In the genomic region with DNA sequence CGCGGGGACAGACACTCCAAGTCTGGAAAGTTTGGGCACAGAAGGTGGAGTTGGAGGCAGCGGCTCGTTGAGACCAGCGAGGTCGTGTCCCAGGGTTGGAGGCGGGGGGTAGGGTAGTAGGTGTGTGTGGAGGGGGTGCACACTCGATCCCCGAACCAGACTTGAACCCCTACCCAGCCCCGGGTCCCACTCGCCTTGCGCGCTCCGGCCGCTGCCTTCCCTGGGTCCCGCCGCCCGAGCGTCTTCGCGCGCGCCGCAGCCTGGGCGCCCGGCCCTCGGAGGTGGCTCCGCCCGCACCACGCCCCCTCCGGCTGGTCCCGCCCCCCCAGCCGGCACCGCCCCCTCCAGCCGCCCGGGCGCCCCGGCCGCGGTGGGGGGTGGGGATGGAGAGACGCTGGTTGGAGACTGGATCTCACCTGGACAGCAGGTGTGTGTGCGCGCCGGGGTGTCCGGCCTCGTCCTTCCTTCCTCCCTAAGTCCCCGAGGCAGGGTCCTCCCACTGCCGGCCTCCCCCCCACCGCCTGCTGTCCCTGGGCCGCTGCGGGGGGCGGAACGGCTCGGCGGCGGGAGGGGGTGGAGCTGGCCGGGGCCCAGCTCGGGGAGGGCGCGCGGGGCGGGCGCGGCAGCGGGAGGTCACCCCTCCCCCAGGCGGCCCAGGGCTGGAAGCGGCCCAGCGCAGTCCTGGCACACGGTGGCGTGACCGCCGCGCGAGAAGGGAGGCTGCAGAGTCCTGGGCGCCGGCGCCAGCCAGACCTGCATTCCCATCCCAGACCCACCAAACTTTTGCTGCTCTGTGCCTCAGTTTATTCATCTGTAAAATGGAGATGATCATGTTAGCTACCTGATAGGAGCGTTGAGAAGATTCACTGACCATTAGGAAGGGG, we compare ENCODE assay signal across 8 cellular contexts. TPM values are rescaled to one million over a fixed set of nuclear protein-coding genes. Genes with fewer than 3 reads are reported as not detected.
DNase-seq lines count a peak whose midpoint lies in the region; ATAC-seq and TF ChIP-seq lines count a peak whose summit lies in the region.

KANK2 (minus strand) TSS at position 255 of the 884 bp plus-strand sequence. CDS start 3,034 bp downstream, outside the sequence.

- H2AFZ ChIP-seq in neural cell (ENCODE audit: low read depth, low read length) = no peak within 1 kb of the TSS

- H3K27me3 ChIP-seq in neural cell (ENCODE audit: insufficient read depth, low read depth, low read length) = peaks cover 10% of the 10 kb centered on the region

- ATAC-seq in GM21529 (IDR thresholded peaks at IDR 0.05; ENCODE audit: unreplicated experiment) = peak; percentile 75
- ATAC-seq in stimulated activated naive CD8-positive, alpha-beta T cell treated with anti-CD3 and anti-CD28 coated beads, Interleukin-15, amount 100 ng/mL, for 72 hours = peak; percentile 88

- H3K27ac ChIP-seq in neural cell (ENCODE audit: low read length) = no peak within 1 kb of the TSS

- H3K27ac Mint-ChIP-seq in stimulated activated naive CD8-positive, alpha-beta T cell treated with anti-CD3 and anti-CD28 coated beads, Interleukin-15, amount 100 ng/mL, for 72 hours = no peak within 1 kb of the TSS

- H3F3A ChIP-seq in neural cell (ENCODE audit: insufficient read depth, low read length, poor library complexity, severe bottlenecking) = no peaks in the 10 kb centered on the region

- TF ChIP-seq CTCF in fibroblast of villous mesenchyme (IDR thresholded peaks at IDR 0.05; ENCODE audit: insufficient read depth, low read depth, low read length) (peak; percentile 2), neural cell (IDR thresholded peaks at IDR 0.05; ENCODE audit: poor library complexity, severe bottlenecking) (no peak)

- H3K79me2 ChIP-seq in neural cell (replicated peaks; ENCODE audit: insufficient read depth, low read length) = no peaks in the 10 kb centered on the region

- H3K36me3 ChIP-seq in neural cell (ENCODE audit: insufficient read depth, low read length) = no peaks in the 10 kb centered on the region

- TF ChIP-seq RAD21 in neural cell (conservative IDR thresholded peaks at IDR 0.05) = no peak

- H3K4me1 Mint-ChIP-seq in stimulated activated naive CD8-positive, alpha-beta T cell treated with anti-CD3 and anti-CD28 coated beads, Interleukin-15, amount 100 ng/mL, for 72 hours = peaks cover 23% of the 10 kb centered on the region

- TF ChIP-seq POLR2A in Raji (IDR thresholded peaks at IDR 0.05; ENCODE audit: insufficient read depth, low read depth, low read length) = peak; percentile 71

- peak; percentile 91 for DNase-seq in DMS 273 (lab: John Stamatoyannopoulos, UW; ENCODE audit: unreplicated experiment)
- peak; percentile 55 for DNase-seq in KG1 (lab: John Stamatoyannopoulos, UW)
- peak; percentile 51 for DNase-seq in activated gamma-delta T cell treated with anti-CD3 and anti-CD28 coated beads, Interleukin-2, amount 50 U/mL, for 16 hours (ENCODE audit: low read depth)
- peak; percentile 81 for DNase-seq in fibroblast of villous mesenchyme (ENCODE audit: low read depth)
- peak; percentile 73 to 84 for DNase-seq in stimulated activated naive CD8-positive, alpha-beta T cell treated with anti-CD3 and anti-CD28 coated beads, Interleukin-15, amount 100 ng/mL, for 72 hours

- H3K4me2 ChIP-seq in neural cell (ENCODE audit: low read length) = peak within 1 kb of the TSS; percentile 8

- H3K4me3 Mint-ChIP-seq in stimulated activated naive CD8-positive, alpha-beta T cell treated with anti-CD3 and anti-CD28 coated beads, Interleukin-15, amount 100 ng/mL, for 72 hours = peak within 1 kb of the TSS; percentile 73 to 79

- H3K9ac ChIP-seq in neural cell (ENCODE audit: low read length) = peak within 1 kb of the TSS; percentile 54

- no peaks in the 10 kb centered on the region for H3K9me3 ChIP-seq in neural cell (ENCODE audit: low read length)

- peaks cover 24% of the 10 kb centered on the region for H3K27me3 Mint-ChIP-seq in stimulated activated naive CD8-positive, alpha-beta T cell treated with anti-CD3 and anti-CD28 coated beads, Interleukin-15, amount 100 ng/mL, for 72 hours

- H3K4me3 ChIP-seq in fibroblast of villous mesenchyme (ENCODE audit: low read depth, low read length) = peak within 1 kb of the TSS; percentile 89
- peak within 1 kb of the TSS; percentile 65 for H3K4me3 ChIP-seq in neural cell (ENCODE audit: low read length)

- no peaks in the 10 kb centered on the region for H3K9me2 ChIP-seq in neural cell (ENCODE audit: insufficient read depth, low read length)

- H4K20me1 ChIP-seq in neural cell (ENCODE audit: insufficient read depth) = no peaks in the 10 kb centered on the region

- TF ChIP-seq EP300 in neural cell (conservative IDR thresholded peaks at IDR 0.05; ENCODE audit: poor library complexity, severe bottlenecking) = no peak

- H3K9me3 Mint-ChIP-seq in stimulated activated naive CD8-positive, alpha-beta T cell treated with anti-CD3 and anti-CD28 coated beads, Interleukin-15, amount 100 ng/mL, for 72 hours = no peaks in the 10 kb centered on the region

TF ChIP-seq in neural cell, 6 proteins besides CTCF, POLR2A, EP300 and RAD21:
- no peak for TF ChIP-seq MXI1 (conservative IDR thresholded peaks at IDR 0.05; ENCODE audit: poor library complexity, severe bottlenecking)
- no peak for TF ChIP-seq EZH2 (IDR thresholded peaks at IDR 0.05; ENCODE audit: borderline replicate concordance, insufficient read depth, low read length, poor library complexity, severe bottlenecking)
- TF ChIP-seq TAF1 (IDR thresholded peaks at IDR 0.05; ENCODE audit: low read depth) = no peak
- no peak for TF ChIP-seq POLR2AphosphoS5 (IDR thresholded peaks at IDR 0.05)
- TF ChIP-seq, protein P1, sequence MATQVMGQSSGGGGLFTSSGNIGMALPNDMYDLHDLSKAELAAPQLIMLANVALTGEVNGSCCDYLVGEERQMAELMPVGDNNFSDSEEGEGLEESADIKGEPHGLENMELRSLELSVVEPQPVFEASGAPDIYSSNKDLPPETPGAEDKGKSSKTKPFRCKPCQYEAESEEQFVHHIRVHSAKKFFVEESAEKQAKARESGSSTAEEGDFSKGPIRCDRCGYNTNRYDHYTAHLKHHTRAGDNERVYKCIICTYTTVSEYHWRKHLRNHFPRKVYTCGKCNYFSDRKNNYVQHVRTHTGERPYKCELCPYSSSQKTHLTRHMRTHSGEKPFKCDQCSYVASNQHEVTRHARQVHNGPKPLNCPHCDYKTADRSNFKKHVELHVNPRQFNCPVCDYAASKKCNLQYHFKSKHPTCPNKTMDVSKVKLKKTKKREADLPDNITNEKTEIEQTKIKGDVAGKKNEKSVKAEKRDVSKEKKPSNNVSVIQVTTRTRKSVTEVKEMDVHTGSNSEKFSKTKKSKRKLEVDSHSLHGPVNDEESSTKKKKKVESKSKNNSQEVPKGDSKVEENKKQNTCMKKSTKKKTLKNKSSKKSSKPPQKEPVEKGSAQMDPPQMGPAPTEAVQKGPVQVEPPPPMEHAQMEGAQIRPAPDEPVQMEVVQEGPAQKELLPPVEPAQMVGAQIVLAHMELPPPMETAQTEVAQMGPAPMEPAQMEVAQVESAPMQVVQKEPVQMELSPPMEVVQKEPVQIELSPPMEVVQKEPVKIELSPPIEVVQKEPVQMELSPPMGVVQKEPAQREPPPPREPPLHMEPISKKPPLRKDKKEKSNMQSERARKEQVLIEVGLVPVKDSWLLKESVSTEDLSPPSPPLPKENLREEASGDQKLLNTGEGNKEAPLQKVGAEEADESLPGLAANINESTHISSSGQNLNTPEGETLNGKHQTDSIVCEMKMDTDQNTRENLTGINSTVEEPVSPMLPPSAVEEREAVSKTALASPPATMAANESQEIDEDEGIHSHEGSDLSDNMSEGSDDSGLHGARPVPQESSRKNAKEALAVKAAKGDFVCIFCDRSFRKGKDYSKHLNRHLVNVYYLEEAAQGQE (IDR thresholded peaks at IDR 0.05; ENCODE audit: borderline replicate concordance) = no peak

RNA-seq across cellular contexts. Expression of gene KANK2, which starts in this region (rescaled TPM):
- total RNA-seq in fibroblast of villous mesenchyme = 253 and 312 TPM in 2 replicates
- 0.25 and 0.26 TPM in 2 replicates for polyA plus RNA-seq in neural cell
- polyA minus RNA-seq in neural cell = 1.4 and 1.7 TPM in 2 replicates
